ENCODE assay signal across 16 cellular contexts in the genomic region with DNA sequence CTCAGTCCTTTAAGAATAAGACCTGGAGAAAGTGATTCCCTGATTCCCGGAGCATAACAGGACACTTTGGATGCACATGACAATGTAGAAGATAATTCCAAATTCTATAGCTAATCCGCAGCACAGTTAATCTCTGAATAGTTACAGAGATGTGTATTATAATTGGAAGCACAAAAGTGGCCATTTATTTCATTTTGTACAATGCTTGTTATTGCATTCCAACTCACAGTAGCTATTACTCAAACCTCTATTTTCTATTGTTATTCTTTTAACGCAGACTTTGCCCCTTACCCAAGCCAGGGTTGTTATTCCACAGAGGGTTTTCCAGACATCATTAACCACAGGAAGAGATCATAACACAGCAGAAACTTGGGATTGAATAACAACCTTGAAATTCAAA.
"Had no signal": no experiment of that assay in that cellular context is flagged by ENCODE, and none has a peak within 500 bp of the region (broad histone marks: within the 10 kb centered on the region; RNA-seq: fewer than 3 reads in every experiment).

No MANE protein-coding gene starts in this region.

- H3K27me3 ChIP-seq: colonic mucosa, heart right ventricle, spleen, testis, tibial nerve had no signal

- H3K36me3 ChIP-seq: colonic mucosa, heart right ventricle, spleen, tibial nerve had no signal

- H3K27ac ChIP-seq: colonic mucosa, heart right ventricle, spleen, testis, tibial nerve had no signal

- H3K9me3 ChIP-seq: colonic mucosa, heart right ventricle, testis had no signal

- H3K4me1 ChIP-seq: colonic mucosa, heart right ventricle, spleen, testis, tibial nerve had no signal

- DNase-seq: colonic mucosa; dermis blood vessel endothelial cell; heart right ventricle; hypothalamus; kidney glomerular epithelial cell; mammary epithelial cell; natural killer cell; posterior cingulate gyrus; spleen; stimulated activated CD4-positive, alpha-beta T cell treated with anti-CD3 and anti-CD28 coated beads, Interleukin-15, amount 100 ng/mL, for 24 hours; stimulated activated CD4-positive, alpha-beta T cell treated with anti-CD3 and anti-CD28 coated beads, Interleukin-1b, Interleukin-23, amount 100 ng/mL, for 48 hours; stimulated activated CD4-positive, alpha-beta T cell treated with anti-CD3 and anti-CD28 coated beads, Interleukin-4, amount 100 ng/mL, for 24 hours; stimulated activated naive B cell treated with anti-CD40 and anti-IgM and Interleukin-4, amounts not matched to agents 10 μg/mL and 1 μg/mL and 100 μg/mL, for 72 hours; stimulated activated naive CD8-positive, alpha-beta T cell treated with anti-CD3 and anti-CD28 coated beads, Interleukin-15, amount 100 ng/mL, for 72 hours; testis had no signal

- H3K4me3 ChIP-seq: colonic mucosa, heart right ventricle, spleen, testis, tibial nerve had no signal
